1 cellular context compared by ENCODE assay signal in the genomic region with DNA sequence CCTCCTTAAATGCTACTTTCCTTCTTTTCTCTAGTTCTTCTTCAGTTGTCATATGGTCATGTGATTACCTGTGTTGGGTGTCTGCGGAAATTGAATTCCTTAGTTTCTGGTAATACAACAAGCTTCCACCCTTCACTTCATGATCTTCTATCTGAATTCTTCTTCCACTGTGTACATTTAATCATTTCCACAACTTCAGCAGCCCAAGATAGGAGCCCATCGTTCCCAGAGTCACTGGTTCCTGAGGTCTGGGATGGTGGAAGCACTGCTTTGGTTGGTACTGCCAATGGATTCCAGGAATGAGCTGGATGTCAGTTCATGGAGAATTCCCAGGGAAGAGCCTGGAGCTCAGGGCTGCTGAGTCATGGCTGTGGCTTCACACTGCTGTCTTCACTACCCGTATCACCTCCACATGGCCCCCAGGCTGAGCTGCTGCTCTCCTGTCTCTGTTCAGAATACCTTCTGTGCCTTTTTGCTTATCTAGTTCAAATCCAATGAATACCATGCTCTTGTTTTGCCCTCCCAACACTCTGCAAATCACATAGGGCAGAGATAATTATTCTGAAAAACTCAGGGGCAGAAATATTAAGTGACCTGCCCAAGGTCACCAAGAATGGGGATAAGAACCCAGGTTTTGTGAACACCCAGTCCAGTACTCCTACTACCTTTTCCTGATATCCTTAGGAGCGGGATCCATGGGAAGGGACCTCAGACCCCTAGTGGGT.
TF ChIP-seq lines count a peak whose summit lies in the region.

No MANE protein-coding gene starts in this region.

TF ChIP-seq in K562, 482 proteins besides CTCF, POLR2A, EP300 and RAD21 (continued from another document):
- no peak for TF ChIP-seq ZNF639 (CRISPR knock-in tag; conservative IDR thresholded peaks at IDR 0.05 in 1 of 2, IDR thresholded peaks at IDR 0.05 in 1 of 2)
- TF ChIP-seq DMBX1 (CRISPR knock-in tag; IDR thresholded peaks at IDR 0.05; ENCODE audit: borderline replicate concordance), result peak; percentile 79; the same call in 1 of the 2 replicates
- peak; percentile 34 for TF ChIP-seq ARID1B (IDR thresholded peaks at IDR 0.05)
- TF ChIP-seq NFE2L1 (tag; IDR thresholded peaks at IDR 0.05; ENCODE audit: borderline replicate concordance, low read depth), result peak; percentile 39; the same call in 1 of the 2 replicates
- no peak for TF ChIP-seq ETS1 (conservative IDR thresholded peaks at IDR 0.05; ENCODE audit: control insufficient read depth, low read depth, low read length)
- no peak for TF ChIP-seq ZNF184 (CRISPR knock-in tag; IDR thresholded peaks at IDR 0.05)
- TF ChIP-seq JUND (IDR thresholded peaks at IDR 0.05; ENCODE audit: borderline replicate concordance, low read depth, low read length), result peak; percentile 58; the same call in 1 of the 2 replicates
- TF ChIP-seq JUND (tag; IDR thresholded peaks at IDR 0.05; ENCODE audit: borderline replicate concordance, low read depth, low read length), result no peak; the same call in 2 of the 3 replicates
- no peak for TF ChIP-seq IRF1 (CRISPR knock-in tag; IDR thresholded peaks at IDR 0.05; ENCODE audit: borderline replicate concordance)
- no peak for TF ChIP-seq CREB3L1 (IDR thresholded peaks at IDR 0.05; ENCODE audit: borderline replicate concordance, low read depth)
- no peak for TF ChIP-seq ZNF785 (CRISPR knock-in tag; IDR thresholded peaks at IDR 0.05)
- TF ChIP-seq DACH1 (IDR thresholded peaks at IDR 0.05; ENCODE audit: partially characterized antibody), result no peak
- TF ChIP-seq CTCFL (IDR thresholded peaks at IDR 0.05; ENCODE audit: borderline replicate concordance, insufficient read depth, low read depth, low read length, poor library complexity, severe bottlenecking), result no peak
- no peak for TF ChIP-seq PRPF4 (IDR thresholded peaks at IDR 0.05; ENCODE audit: insufficient read depth, low read depth, low read length, poor library complexity, severe bottlenecking)
- peak; percentile 68; the same call in 1 of the 2 replicates for TF ChIP-seq MAFK (IDR thresholded peaks at IDR 0.05; ENCODE audit: low read length)
- TF ChIP-seq MYC (IDR thresholded peaks at IDR 0.05; ENCODE audit: low read depth, low read length), result peak; percentile 41; the same call in 1 of the 2 replicates
- TF ChIP-seq MYC (CRISPR knock-in tag; IDR thresholded peaks at IDR 0.05; ENCODE audit: borderline replicate concordance, low read depth), result no peak
- peak; percentile 86 for TF ChIP-seq L3MBTL2 (IDR thresholded peaks at IDR 0.05)
- TF ChIP-seq, protein P1, sequence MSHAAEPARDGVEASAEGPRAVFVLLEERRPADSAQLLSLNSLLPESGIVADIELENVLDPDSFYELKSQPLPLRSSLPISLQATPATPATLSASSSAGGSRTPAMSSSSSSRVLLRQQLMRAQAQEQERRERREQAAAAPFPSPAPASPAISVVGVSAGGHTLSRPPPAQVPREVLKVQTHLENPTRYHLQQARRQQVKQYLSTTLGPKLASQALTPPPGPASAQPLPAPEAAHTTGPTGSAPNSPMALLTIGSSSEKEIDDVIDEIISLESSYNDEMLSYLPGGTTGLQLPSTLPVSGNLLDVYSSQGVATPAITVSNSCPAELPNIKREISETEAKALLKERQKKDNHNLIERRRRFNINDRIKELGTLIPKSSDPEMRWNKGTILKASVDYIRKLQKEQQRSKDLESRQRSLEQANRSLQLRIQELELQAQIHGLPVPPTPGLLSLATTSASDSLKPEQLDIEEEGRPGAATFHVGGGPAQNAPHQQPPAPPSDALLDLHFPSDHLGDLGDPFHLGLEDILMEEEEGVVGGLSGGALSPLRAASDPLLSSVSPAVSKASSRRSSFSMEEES (CRISPR knock-in tag; IDR thresholded peaks at IDR 0.05), result peak; percentile 90
- peak in 1 of 2 experiments; percentile 29; a peak in 1 of 4 replicates for TF ChIP-seq TRIM24 (IDR thresholded peaks at IDR 0.05)
- no peak for TF ChIP-seq HOXB6 (CRISPR knock-in tag; IDR thresholded peaks at IDR 0.05; ENCODE audit: borderline replicate concordance)
